ENCODE assay signal across 9 cellular contexts in genomic region chr10:77428776-77429395, GRCh38.
DNase-seq lines count a peak whose midpoint lies in the region; ATAC-seq, FAIRE-seq and TF ChIP-seq lines count a peak whose summit lies in the region.
"Had no signal": no experiment of that assay in that cellular context is flagged by ENCODE, and none has a peak within 500 bp of the region (broad histone marks: within the 10 kb centered on the region; RNA-seq: fewer than 3 reads in every experiment).

No MANE protein-coding gene starts in this region.

- H3K4me2 ChIP-seq in keratinocyte (ENCODE audit: control insufficient read depth, extremely low read depth, insufficient read depth, low read depth, low read length) = no peak overlapping the region

- no peaks in the 10 kb centered on the region for H3K79me2 ChIP-seq in keratinocyte (ENCODE audit: control insufficient read depth, insufficient read depth, low read length)

- peaks cover 0 to 11% of the 10 kb centered on the region in 2 donors for H3K4me1 ChIP-seq in adrenal gland (replicated peaks in 1 of 2)
- no peaks in the 10 kb centered on the region for H3K4me1 ChIP-seq in keratinocyte (ENCODE audit: control insufficient read depth, extremely low read depth, insufficient read depth, low read length)

- 53 to 83% (median 65%) methylated on average over 3 of the region's 3 CpGs for WGBS in adrenal gland, 4 donors

- DNase-seq in HCEC 1CT (peak; percentile 69), adrenal gland (peak; percentile 44 to 74 (median 63)), keratinocyte (ENCODE audit: low read depth, low spot score) (no peak), NCI-H2171 treated with DMSO at 0.1 percent for 48 hours (lab: John Stamatoyannopoulos, UW) (no peak), NCI-H446 treated with DMSO at 0.1 percent for 48 hours (lab: John Stamatoyannopoulos, UW) (no peak)

- no peaks in the 10 kb centered on the region for H3K36me3 ChIP-seq in adrenal gland (replicated peaks in 1 of 2)
- H3K36me3 ChIP-seq in keratinocyte (ENCODE audit: control insufficient read depth in 2 of 2, extremely low read depth in 1 of 2, insufficient read depth in 2 of 2, low read length in 2 of 2) = no peaks in the 10 kb centered on the region

- intact Hi-C loops in adrenal gland (cut with DNase I) = no loop called here

- no peaks in the 10 kb centered on the region for H4K20me1 ChIP-seq in keratinocyte (ENCODE audit: control insufficient read depth, extremely low read depth, insufficient read depth, low read length)

- H3K9me3 ChIP-seq in adrenal gland (replicated peaks in 1 of 3) = no peaks in the 10 kb centered on the region
- H3K9me3 ChIP-seq in keratinocyte (ENCODE audit: control insufficient read depth, low read depth, low read length) = no peaks in the 10 kb centered on the region

- no peak for FAIRE-seq in keratinocyte (lab: Jason Lieb, UNC)
- FAIRE-seq: G401.6 had no signal

- H3K9me1 ChIP-seq in keratinocyte (ENCODE audit: control insufficient read depth, extremely low read depth, insufficient read depth, low read length) = no peaks in the 10 kb centered on the region

- H3K4me3 ChIP-seq in adrenal gland (no peak overlapping the region), keratinocyte (ENCODE audit: control insufficient read depth in 2 of 3, extremely low read depth in 1 of 3, insufficient read depth in 2 of 3, low read depth in 1 of 3, low read length in 3 of 3) (no peak overlapping the region)

- no peak overlapping the region for H3K27ac ChIP-seq in 22Rv1
- no peak overlapping the region for H3K27ac ChIP-seq in adrenal gland
- H3K27ac ChIP-seq in keratinocyte (ENCODE audit: control insufficient read depth, insufficient read depth, low read length) = no peak overlapping the region

- peak; percentile 75 for TF ChIP-seq CTCF in 22Rv1 (IDR thresholded peaks at IDR 0.05)
- peak in 5 of 6 experiments; percentile 9 to 67 (median 47) for TF ChIP-seq CTCF in adrenal gland (IDR thresholded peaks at IDR 0.05)
- TF ChIP-seq CTCF in keratinocyte (optimal IDR thresholded peaks at IDR 0.05 in 1 of 3, IDR thresholded peaks at IDR 0.05 in 1 of 3, conservative IDR thresholded peaks at IDR 0.05 in 1 of 3; ENCODE audit: extremely low read depth in 1 of 3, insufficient read depth in 2 of 3, low read length in 3 of 3) = peak; percentile 69 to 80 (median 72)

- dilution Hi-C loops in keratinocyte (cut with MboI; ENCODE audit: extremely low pct_ligation_motif_present, low sequenced_read_pairs) = no loop called here

- TF ChIP-seq POLR2A in adrenal gland (IDR thresholded peaks at IDR 0.05) = no peak

- H3K9ac ChIP-seq in keratinocyte (ENCODE audit: control insufficient read depth, extremely low read depth, insufficient read depth, low read length) = no peak overlapping the region

- H2AFZ ChIP-seq in keratinocyte (ENCODE audit: control insufficient read depth, low read length) = no peak overlapping the region

- no peak for ATAC-seq in GM19324 (IDR thresholded peaks at IDR 0.05; ENCODE audit: low FRiP score, unreplicated experiment)
- ATAC-seq in GM21529 (IDR thresholded peaks at IDR 0.05; ENCODE audit: unreplicated experiment) = no peak

- no peaks in the 10 kb centered on the region for H3K27me3 ChIP-seq in adrenal gland
- no peaks in the 10 kb centered on the region for H3K27me3 ChIP-seq in keratinocyte (ENCODE audit: control insufficient read depth, extremely low read depth, insufficient read depth, low read length)

Comparison
In these comparisons a context has a peak if more than half of its experiments do, and no peak if none do; other contexts are left out.
1. DNase-seq: peak in HCEC 1CT (single experiment) and adrenal gland (7 of 7); none in keratinocyte (single experiment), NCI-H2171 treated with DMSO at 0.1 percent for 48 hours (single experiment) and NCI-H446 treated with DMSO at 0.1 percent for 48 hours (single experiment).
2. Peak in every context shown above with its lines, with median percentiles within 50 percentile points of each other: CTCF ChIP-seq.